14 cellular contexts compared by ENCODE assay signal in the genomic region with DNA sequence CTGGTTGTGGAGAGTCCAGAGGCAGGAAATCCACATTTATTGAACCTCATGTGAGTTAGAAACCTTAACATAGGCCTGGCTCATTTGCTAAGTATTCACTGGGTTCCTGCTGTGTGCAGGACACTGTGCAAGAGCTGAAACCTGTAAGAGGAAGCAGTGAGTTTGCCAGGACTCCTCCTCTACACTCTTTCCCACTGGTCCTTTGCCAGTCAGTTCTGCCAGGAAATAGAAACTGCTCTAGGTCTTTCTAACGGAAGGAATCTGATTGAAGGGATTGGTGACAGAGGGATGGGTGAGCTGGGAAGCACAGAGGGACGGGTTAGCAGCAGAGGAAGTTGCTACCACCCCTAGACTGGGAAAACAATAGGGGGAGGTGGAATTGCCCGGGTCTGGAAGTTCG.
DNase-seq lines count a peak whose midpoint lies in the region; ATAC-seq and TF ChIP-seq lines count a peak whose summit lies in the region.
"Had no signal": no experiment of that assay in that cellular context is flagged by ENCODE, and none has a peak within 500 bp of the region (broad histone marks: within the 10 kb centered on the region; RNA-seq: fewer than 3 reads in every experiment).

No MANE protein-coding gene starts in this region.

- H3K4me3 ChIP-seq in AG10803 (ENCODE audit: low read length) (peak overlapping the region; percentile 16; the same call in 1 of the 2 replicates), mammary epithelial cell (replicated peaks in 1 of 3; ENCODE audit: insufficient read depth in 1 of 3, low read depth in 2 of 3, low read length in 3 of 3) (no peak overlapping the region), left lung (no peak overlapping the region), Caco-2 (ENCODE audit: low read depth, low read length) (no peak overlapping the region)
- H3K4me3 ChIP-seq: esophagus muscularis mucosa, pancreas had no signal

- H3K27ac Mint-ChIP-seq in Caco-2 (ENCODE audit: unreplicated experiment): no peak overlapping the region
- H3K27ac Mint-ChIP-seq: CD8-positive, alpha-beta memory T cell had no signal

- dilution Hi-C loops in mammary epithelial cell (cut with HindIII; ENCODE audit: low sequenced_read_pairs): no loop called here

- no peaks in the 10 kb centered on the region for H3K9me3 ChIP-seq in mammary epithelial cell (replicated peaks; ENCODE audit: insufficient read depth, low read length)
- H3K9me3 ChIP-seq in left lung: no peaks in the 10 kb centered on the region
- H3K9me3 ChIP-seq in Caco-2: no peaks in the 10 kb centered on the region
- H3K9me3 ChIP-seq: esophagus muscularis mucosa, pancreas had no signal

- CTCF ChIA-PET in mammary epithelial cell (lab: Charles Lee; ENCODE audit: low non-redundant PET) (no interaction called here), Caco-2 (lab: Charles Lee) (no interaction called here)

- WGBS in mammary epithelial cell (ENCODE audit: low coverage, missing lambda C conversion rate): 86% methylated on average over 3 of the region's 4 CpGs

- no peaks in the 10 kb centered on the region for H4K20me1 ChIP-seq in mammary epithelial cell (ENCODE audit: insufficient read depth, low read length)

- H3K4me1 ChIP-seq in mammary epithelial cell (ENCODE audit: insufficient read depth, low read length) (peaks cover 24% of the 10 kb centered on the region), left lung (no peaks in the 10 kb centered on the region), Caco-2 (no peaks in the 10 kb centered on the region)
- H3K4me1 ChIP-seq: pancreas had no signal

- no peaks in the 10 kb centered on the region for H3K9me3 Mint-ChIP-seq in Caco-2 (ENCODE audit: unreplicated experiment)

- DNase-seq in AG10803 (ENCODE audit: low read depth) (peak; percentile 68), M059J (ENCODE audit: low read depth) (peak; percentile 96), mammary epithelial cell (peak; percentile 25), left lung (no peak), Caco-2 (no peak), NCI-H2171 treated with DMSO at 0.1 percent for 48 hours (lab: John Stamatoyannopoulos, UW) (no peak), amygdala (lab: John Stamatoyannopoulos, UW) (no peak)
- DNase-seq: CD8-positive, alpha-beta memory T cell; left colon; NCI-H1092 treated with DMSO at 0.1 percent for 48 hours; NCI-H82; pancreas had no signal

- H3K4me1 Mint-ChIP-seq in Caco-2 (ENCODE audit: low read depth, unreplicated experiment): peaks cover 4% of the 10 kb centered on the region
- H3K4me1 Mint-ChIP-seq: CD8-positive, alpha-beta memory T cell had no signal

- BruUV-seq in mammary epithelial cell (replicated peaks; lab: Mats Ljungman, UMichigan): no TSS peak
- no TSS peak for BruUV-seq in Caco-2 (replicated peaks; lab: Mats Ljungman, UMichigan)

- no peaks in the 10 kb centered on the region for H3K36me3 Mint-ChIP-seq in Caco-2 (ENCODE audit: insufficient read depth, unreplicated experiment)
- H3K36me3 Mint-ChIP-seq: CD8-positive, alpha-beta memory T cell had no signal

- H3K27me3 ChIP-seq in mammary epithelial cell (ENCODE audit: insufficient read depth, low read length) (no peaks in the 10 kb centered on the region), left lung (no peaks in the 10 kb centered on the region), Caco-2 (replicated peaks; ENCODE audit: control insufficient read depth, insufficient read depth, low read length) (no peaks in the 10 kb centered on the region; the same call in 1 of the 2 replicates)
- H3K27me3 ChIP-seq: esophagus muscularis mucosa, pancreas had no signal

- H3K27ac ChIP-seq in mammary epithelial cell (ENCODE audit: insufficient read depth, low read depth, low read length) (no peak overlapping the region), left lung (no peak overlapping the region)
- H3K27ac ChIP-seq: esophagus muscularis mucosa, pancreas had no signal

- peak overlapping the region; percentile 33 for H3K4me2 ChIP-seq in mammary epithelial cell (ENCODE audit: insufficient read depth, low read depth, low read length)

- TF ChIP-seq CTCF in AG10803 (conservative IDR thresholded peaks at IDR 0.05; ENCODE audit: low read length): no peak
- no peak for TF ChIP-seq CTCF in mammary epithelial cell (conservative IDR thresholded peaks at IDR 0.05 in 1 of 2, IDR thresholded peaks at IDR 0.05 in 1 of 2; ENCODE audit: extremely low read depth in 1 of 2, insufficient read depth in 1 of 2, low read depth in 1 of 2, low read length in 2 of 2)
- TF ChIP-seq CTCF in left lung (IDR thresholded peaks at IDR 0.05): no peak
- no peak for TF ChIP-seq CTCF in Caco-2 (IDR thresholded peaks at IDR 0.05; ENCODE audit: insufficient read depth in 1 of 2, low read depth in 1 of 2, low read length in 1 of 2, severe bottlenecking in 1 of 2, unreplicated experiment in 1 of 2)

- no peaks in the 10 kb centered on the region for H3K36me3 ChIP-seq in mammary epithelial cell (ENCODE audit: insufficient read depth, low read length)
- H3K36me3 ChIP-seq in left lung: no peaks in the 10 kb centered on the region
- H3K36me3 ChIP-seq in Caco-2 (ENCODE audit: control insufficient read depth, insufficient read depth, low read length): no peaks in the 10 kb centered on the region
- H3K36me3 ChIP-seq: esophagus muscularis mucosa, pancreas had no signal

- peak; percentile 45 for ATAC-seq in left lung
- no peak for ATAC-seq in GM18519 (IDR thresholded peaks at IDR 0.05; ENCODE audit: low FRiP score, unreplicated experiment)
- ATAC-seq: left colon had no signal

- H3K4me3 Mint-ChIP-seq in Caco-2 (ENCODE audit: unreplicated experiment): no peak overlapping the region
- H3K4me3 Mint-ChIP-seq: CD8-positive, alpha-beta memory T cell had no signal

- in situ Hi-C loops in mammary epithelial cell (cut with MboI; ENCODE audit: low sequenced_read_pairs in 2 of 2): no loop called here

- intact Hi-C loops in mammary epithelial cell (cut with micrococcal nuclease) (loop anchor here (5.0 kb wide), 1 partner anchor 408 kb away; the partner anchor contains the start of gene CDYL), left lung (cut with DNase I) (no loop called here), Caco-2 (cut with micrococcal nuclease; ENCODE audit: unreplicated experiment) (no loop called here)

- H3K9ac ChIP-seq in mammary epithelial cell (ENCODE audit: insufficient read depth, low read length): no peak overlapping the region

- no peaks in the 10 kb centered on the region for H3K79me2 ChIP-seq in mammary epithelial cell (ENCODE audit: insufficient read depth, low read length)

- H3K27me3 Mint-ChIP-seq in Caco-2 (ENCODE audit: insufficient read depth, unreplicated experiment): peaks cover 2% of the 10 kb centered on the region

- H2AFZ ChIP-seq in mammary epithelial cell (ENCODE audit: low read depth, low read length): no peak overlapping the region

- POLR2A ChIA-PET in Caco-2 (lab: Charles Lee): no interaction called here

Comparison
In these comparisons a context has a peak if more than half of its experiments do, and no peak if none do; other contexts are left out.
1. DNase-seq: peak in AG10803 (single experiment), M059J (single experiment) and mammary epithelial cell (single experiment); none in left lung (0 of 2), Caco-2 (0 of 2), NCI-H2171 treated with DMSO at 0.1 percent for 48 hours (single experiment) and amygdala (0 of 56).